In genomic region chr2:208983476-208983875, GRCh38 we compare ENCODE assay signal across 22 cellular contexts.
DNase-seq lines count a peak whose midpoint lies in the region; ATAC-seq, FAIRE-seq and TF ChIP-seq lines count a peak whose summit lies in the region.
"Had no signal": no experiment of that assay in that cellular context is flagged by ENCODE, and none has a peak within 500 bp of the region (broad histone marks: within the 10 kb centered on the region; RNA-seq: fewer than 3 reads in every experiment).

No MANE protein-coding gene starts in this region.

- H4K20me1 ChIP-seq in PC-9 (ENCODE audit: insufficient read depth) = no peaks in the 10 kb centered on the region

- 64 to 67% methylated on average over 3 of the region's 3 CpGs for WGBS in pancreas, 2 donors

- H3K4me2 ChIP-seq in PC-9 = no peak overlapping the region
- H3K4me2 ChIP-seq: GM23338 had no signal

- H3K27ac ChIP-seq in PC-9 (no peak overlapping the region), pancreas (peak overlapping the region in 1 of 4 donors; percentile 46)
- H3K27ac ChIP-seq: Peyer's patch had no signal

- FAIRE-seq in bronchial epithelial cell (lab: Jason Lieb, UNC) (no peak), pancreas (lab: Jason Lieb, UNC) (no peak)
- FAIRE-seq: GM12892 had no signal

- POLR2A ChIA-PET in PC-9 (lab: Charles Lee; ENCODE audit: unreplicated experiment) = no interaction called here

- H3K27me3 ChIP-seq in PC-9 (ENCODE audit: insufficient read depth, low read depth) = no peaks in the 10 kb centered on the region
- no peaks in the 10 kb centered on the region for H3K27me3 ChIP-seq in bronchial epithelial cell (ENCODE audit: control insufficient read depth, insufficient read depth, low read length)
- H3K27me3 ChIP-seq in pancreas = no peaks in the 10 kb centered on the region
- H3K27me3 ChIP-seq: Peyer's patch had no signal

- no peaks in the 10 kb centered on the region for H3K36me3 ChIP-seq in PC-9 (ENCODE audit: low read depth)
- no peaks in the 10 kb centered on the region for H3K36me3 ChIP-seq in bronchial epithelial cell (ENCODE audit: control insufficient read depth, insufficient read depth, low read length)
- no peaks in the 10 kb centered on the region for H3K36me3 ChIP-seq in pancreas
- H3K36me3 ChIP-seq: Peyer's patch had no signal

- BruUV-seq in PC-9 (replicated peaks; lab: Mats Ljungman, UMichigan) = no TSS peak

- no peak overlapping the region for H2AFZ ChIP-seq in PC-9
- H2AFZ ChIP-seq: GM23338 had no signal

- no peak for TF ChIP-seq CTCF in PC-9 (conservative IDR thresholded peaks at IDR 0.05)
- no peak for TF ChIP-seq CTCF in bronchial epithelial cell (IDR thresholded peaks at IDR 0.05; ENCODE audit: insufficient read depth, low read length, severe bottlenecking)
- TF ChIP-seq CTCF in pancreas (IDR thresholded peaks at IDR 0.05) = no peak

- H3K9me2 ChIP-seq in PC-9 (ENCODE audit: insufficient read depth) = no peaks in the 10 kb centered on the region

- H3K9me3 ChIP-seq in PC-9 (ENCODE audit: insufficient read depth, low read depth) (no peaks in the 10 kb centered on the region), pancreas (no peaks in the 10 kb centered on the region)
- H3K9me3 ChIP-seq: Peyer's patch had no signal

- no peaks in the 10 kb centered on the region for H3F3A ChIP-seq in PC-9 (ENCODE audit: insufficient read depth, low read depth)

- H3K4me1 ChIP-seq in PC-9 (replicated peaks; ENCODE audit: insufficient read depth) (peaks cover 11% of the 10 kb centered on the region; the same call in 1 of the 2 replicates), pancreas (peaks cover 11 to 21% (median 14%) of the 10 kb centered on the region in 3 donors)
- H3K4me1 ChIP-seq: Peyer's patch had no signal

- CTCF ChIA-PET in PC-9 (lab: Charles Lee) = no interaction called here

- ATAC-seq in pancreas (peak; percentile 60 to 81 (median 72)), GM18858 (IDR thresholded peaks at IDR 0.05; ENCODE audit: unreplicated experiment) (no peak), GM19452 (IDR thresholded peaks at IDR 0.05; ENCODE audit: unreplicated experiment) (no peak)
- ATAC-seq: GM23338 had no signal

- DNase-seq in A172 (ENCODE audit: low spot score) (peak; percentile 26), PC-9 (peak; percentile 26 to 61), bronchial epithelial cell (ENCODE audit: low read depth) (peak; percentile 13), pancreas (no peak), OCI-M2 (lab: John Stamatoyannopoulos, UW; ENCODE audit: unreplicated experiment) (no peak), 8988T (no peak)
- DNase-seq: AML-193; Calu3; CD4-positive, CD25-positive, alpha-beta regulatory T cell; DMS79 treated with DMSO at 0.1 percent for 48 hours; GDM1; KBM-7; NCI-H1092 treated with DMSO at 0.1 percent for 48 hours; NCI-H1694; NCI-H2107; NCI-H446; NCI-H748 treated with DMSO at 0.1 percent for 48 hours; Peyer's patch had no signal

- H3K79me2 ChIP-seq in PC-9 (ENCODE audit: low read depth) = no peaks in the 10 kb centered on the region

- intact Hi-C loops in PC-9 (cut with micrococcal nuclease; ENCODE audit: unreplicated experiment) = no loop called here
- intact Hi-C loops in pancreas (cut with DNase I) = no loop called here

- H3K4me3 ChIP-seq in PC-9 (no peak overlapping the region), bronchial epithelial cell (ENCODE audit: low read depth, low read length) (no peak overlapping the region), pancreas (no peak overlapping the region)
- H3K4me3 ChIP-seq: GM23338, Peyer's patch had no signal

Comparison
In these comparisons a context has a peak if more than half of its experiments do, and no peak if none do; other contexts are left out.
1. DNase-seq: peak in A172 (single experiment), PC-9 (2 of 2) and bronchial epithelial cell (single experiment); none in pancreas (0 of 6), OCI-M2 (single experiment) and 8988T (single experiment).
2. ATAC-seq: peak in pancreas (4 of 4); none in GM18858 (single experiment) and GM19452 (single experiment).